In genomic region chr9:113401027-113401792, GRCh38 we compare ENCODE assay signal across 8 cellular contexts. TPM values are rescaled to one million over a fixed set of nuclear protein-coding genes. Genes with fewer than 3 reads are reported as not detected.
DNase-seq lines count a peak whose midpoint lies in the region; ATAC-seq lines count a peak whose summit lies in the region.

Gene ALAD, minus strand, starts transcription at chr9:113401284. Its CDS starts 7,725 bp downstream, at chr9:113393559.

- ATAC-seq in HG03460 (IDR thresholded peaks at IDR 0.05; ENCODE audit: unreplicated experiment) (peak; percentile 98), left colon (peak; percentile 96)

- H3K9ac ChIP-seq in BLaER1 treated with 17β-estradiol and CSF1 and Interleukin-3, amounts not matched to agents 10 nM and 100 nM = peak within 1 kb of the TSS; percentile 64 to 83 (median 80)

- H3K4me2 ChIP-seq in BLaER1 treated with 17β-estradiol and CSF1 and Interleukin-3, amounts not matched to agents 10 nM and 100 nM = peak within 1 kb of the TSS; percentile 76 to 95 (median 86)

- H3K4me3 ChIP-seq in BLaER1 treated with 17β-estradiol and CSF1 and Interleukin-3, amounts not matched to agents 10 nM and 100 nM = peak within 1 kb of the TSS; percentile 76 to 91 (median 86)

- H3K36me3 ChIP-seq in BLaER1 treated with 17β-estradiol and CSF1 and Interleukin-3, amounts not matched to agents 10 nM and 100 nM = peaks cover 0 to 12% (median 2%) of the 10 kb centered on the region in 11 experiments; a peak in 8 of 22 replicates

- no peaks in the 10 kb centered on the region for H3K9me3 ChIP-seq in BLaER1 treated with 17β-estradiol and CSF1 and Interleukin-3, amounts not matched to agents 10 nM and 100 nM (replicated peaks in 1 of 11)

- DNase-seq in GM19240 (ENCODE audit: insufficient read length, low spot score) (peak; percentile 94), NCI-H524 treated with DMSO at 0.1 percent for 48 hours (lab: John Stamatoyannopoulos, UW) (peak; percentile 80), left colon (peak; percentile 99 to 100)
- DNase-seq in activated CD4-positive, alpha-beta T cell treated with anti-CD3 and anti-CD28 coated beads for 4 hours = peak; percentile 99 to 100
- DNase-seq in stimulated activated CD4-positive, alpha-beta T cell treated with anti-CD3 and anti-CD28 coated beads, Interleukin-1b, Interleukin-23, amount 100 ng/mL, for 48 hours = peak; percentile 98

- peaks cover 0 to 17% (median 0%) of the 10 kb centered on the region in 11 experiments; a peak in 6 of 22 replicates for H4K20me1 ChIP-seq in BLaER1 treated with 17β-estradiol and CSF1 and Interleukin-3, amounts not matched to agents 10 nM and 100 nM

- intact Hi-C loops in left colon (cut with DNase I, micrococcal nuclease) = no loop called here

- no peaks in the 10 kb centered on the region for H3K27me3 ChIP-seq in BLaER1 treated with 17β-estradiol and CSF1 and Interleukin-3, amounts not matched to agents 10 nM and 100 nM

- H3K4me1 ChIP-seq in BLaER1 treated with 17β-estradiol and CSF1 and Interleukin-3, amounts not matched to agents 10 nM and 100 nM = peaks cover 52 to 91% (median 72%) of the 10 kb centered on the region in 10 experiments

- peak within 1 kb of the TSS in 10 of 11 experiments; percentile 31 to 84 (median 56); a peak in 18 of 22 replicates for H3K27ac ChIP-seq in BLaER1 treated with 17β-estradiol and CSF1 and Interleukin-3, amounts not matched to agents 10 nM and 100 nM
- H3K27ac ChIP-seq in cingulate gyrus (ENCODE audit: low read depth, low read length) = peak within 1 kb of the TSS; percentile 83

RNA-seq across cellular contexts. Expression of gene ALAD, which starts in this region (rescaled TPM):
- total RNA-seq in left colon = 10 to 100 TPM; 58.8 to 64.1 TPM

Comparison
In these comparisons a context has a peak if more than half of its experiments do, and no peak if none do; other contexts are left out.
1. Peak in every context shown above with its lines: DNase-seq, ATAC-seq, H3K4me3 ChIP-seq and H3K27ac ChIP-seq.